25 cellular contexts compared by ENCODE assay signal in the genomic region with DNA sequence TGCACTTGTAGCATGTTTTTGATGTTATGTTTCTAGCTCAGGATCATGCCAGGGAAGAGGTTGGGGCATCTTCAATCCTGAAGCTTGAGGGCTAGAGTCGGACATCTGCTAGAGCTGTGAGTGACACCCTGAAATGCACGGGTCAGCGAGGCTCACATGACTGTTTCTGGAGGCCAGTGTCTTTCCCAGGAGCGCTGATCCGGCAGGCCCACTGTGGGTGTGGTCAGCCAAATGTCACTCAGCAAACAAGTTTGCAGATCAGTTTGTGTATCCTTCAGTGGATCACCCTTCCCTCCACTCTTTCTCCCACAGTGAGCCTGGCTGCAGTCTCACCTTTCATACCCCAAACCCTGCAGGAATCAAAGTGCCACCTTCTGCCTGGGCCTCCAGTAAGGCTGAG. TPM values are rescaled to one million over a fixed set of nuclear protein-coding genes. Genes with fewer than 3 reads are reported as not detected.
"Had no signal": no experiment of that assay in that cellular context is flagged by ENCODE, and none has a peak within 500 bp of the region (broad histone marks: within the 10 kb centered on the region; RNA-seq: fewer than 3 reads in every experiment).

No MANE protein-coding gene starts in this region.

- H3K9me3 Mint-ChIP-seq: activated CD4-positive, alpha-beta memory T cell treated with anti-CD3 and anti-CD28 coated beads for 36 hours; activated CD4-positive, alpha-beta T cell treated with anti-CD3 and anti-CD28 coated beads, Interleukin-2, amount 10 ng/mL, durations not matched to agents 7 days and 5 days; activated naive CD4-positive, alpha-beta T cell treated with anti-CD3 and anti-CD28 coated beads for 36 hours; activated T-cell treated with anti-CD3 and anti-CD28 coated beads, Interleukin-2, amount 50 U/mL, for 4 hours; T-cell had no signal

- H3K9ac ChIP-seq: KMS-11 had no signal

- H3K4me3 Mint-ChIP-seq: activated B cell treated with CpG ODN at 0.5 μM for 24 hours; activated CD4-positive, alpha-beta memory T cell treated with anti-CD3 and anti-CD28 coated beads for 36 hours; activated CD4-positive, alpha-beta T cell treated with anti-CD3 and anti-CD28 coated beads, Interleukin-2, amount 10 ng/mL, durations not matched to agents 7 days and 5 days; activated naive CD4-positive, alpha-beta T cell treated with anti-CD3 and anti-CD28 coated beads for 36 hours; activated naive CD8-positive, alpha-beta T cell; activated T-cell treated with anti-CD3 and anti-CD28 coated beads, Interleukin-2, amount 50 U/mL, for 4 hours; brain; T-cell had no signal

- H3K27ac ChIP-seq: KMS-11 had no signal

- H3K4me2 ChIP-seq: KMS-11 had no signal

- H3K4me1 Mint-ChIP-seq: activated CD4-positive, alpha-beta T cell treated with anti-CD3 and anti-CD28 coated beads, Interleukin-2, amount 10 ng/mL, durations not matched to agents 7 days and 5 days; T-cell had no signal

- FAIRE-seq: astrocyte, RCC 7860, TTC549 had no signal

- H3K36me3 Mint-ChIP-seq: activated CD4-positive, alpha-beta memory T cell treated with anti-CD3 and anti-CD28 coated beads for 36 hours; activated naive CD8-positive, alpha-beta T cell; brain; T-cell had no signal

- DNase-seq: activated B cell treated with CpG ODN at 0.5 μM for 24 hours; activated CD4-positive, alpha-beta memory T cell treated with anti-CD3 and anti-CD28 coated beads for 36 hours; activated CD4-positive, alpha-beta T cell treated with anti-CD3 and anti-CD28 coated beads for 1 hour; activated CD4-positive, alpha-beta T cell treated with anti-CD3 and anti-CD28 coated beads, Interleukin-2, amount 10 ng/mL, durations not matched to agents 7 days and 5 days; activated CD8-positive, alpha-beta memory T cell treated with anti-CD3 and anti-CD28 coated beads for 24 hours; activated gamma-delta T cell; activated naive CD4-positive, alpha-beta T cell treated with anti-CD3 and anti-CD28 coated beads for 36 hours; activated T-cell treated with anti-CD3 and anti-CD28 coated beads, Interleukin-2, amount 50 U/mL, for 4 hours; amygdala; NCI-H1092; NCI-H1417 treated with DMSO at 0.1 percent for 48 hours; NCI-H1694; NCI-H2029 treated with DMSO at 0.1 percent for 48 hours; NCI-H510A treated with DMSO at 0.1 percent for 48 hours; SIG-M5; T-cell; T-helper 2 cell; T1000 had no signal

- H3K27ac Mint-ChIP-seq: activated B cell treated with CpG ODN at 0.5 μM for 24 hours; activated CD4-positive, alpha-beta memory T cell treated with anti-CD3 and anti-CD28 coated beads for 36 hours; activated CD4-positive, alpha-beta T cell treated with anti-CD3 and anti-CD28 coated beads, Interleukin-2, amount 10 ng/mL, durations not matched to agents 7 days and 5 days; activated naive CD4-positive, alpha-beta T cell treated with anti-CD3 and anti-CD28 coated beads for 36 hours; activated naive CD8-positive, alpha-beta T cell; T-cell had no signal

- ATAC-seq: activated T-cell treated with anti-CD3 and anti-CD28 coated beads, Interleukin-2, amount 50 U/mL, for 4 hours; T-cell had no signal

RNA-seq across cellular contexts. Expression of a gene that starts 58.4 kb away (rescaled TPM):
- total RNA-seq: activated B cell treated with CpG ODN at 0.5 μM for 24 hours; activated CD4-positive, alpha-beta memory T cell treated with anti-CD3 and anti-CD28 coated beads for 36 hours; activated CD4-positive, alpha-beta T cell treated with anti-CD3 and anti-CD28 coated beads, Interleukin-2, amount 10 ng/mL, durations not matched to agents 7 days and 5 days; activated naive CD4-positive, alpha-beta T cell treated with anti-CD3 and anti-CD28 coated beads for 36 hours; activated T-cell treated with anti-CD3 and anti-CD28 coated beads, Interleukin-2, amount 50 U/mL, for 4 hours; astrocyte; MCF 10A; T-cell had no signal
